11 cellular contexts compared by ENCODE assay signal in the genomic region with DNA sequence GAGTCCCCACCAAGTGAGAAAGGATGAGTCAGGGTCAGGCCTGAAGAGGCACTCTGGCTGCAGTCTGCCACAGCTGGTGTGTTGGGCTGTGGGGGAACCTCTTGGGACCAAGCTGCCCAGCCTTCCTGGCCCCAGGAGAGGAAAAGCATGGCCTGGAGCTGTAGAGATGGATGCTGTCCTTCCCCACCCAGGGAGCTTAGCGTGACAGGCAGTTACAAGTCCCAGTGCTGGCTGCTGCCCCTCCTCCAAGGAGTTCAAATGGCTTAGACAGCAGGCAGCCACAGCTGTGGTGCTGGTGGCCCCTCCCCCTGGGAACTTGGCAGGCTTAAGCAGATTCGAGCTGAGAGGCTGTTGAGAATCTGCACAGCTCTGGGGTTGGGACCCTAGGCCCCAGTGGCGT.
DNase-seq lines count a peak whose midpoint lies in the region; ATAC-seq, FAIRE-seq and TF ChIP-seq lines count a peak whose summit lies in the region.
"Had no signal": no experiment of that assay in that cellular context is flagged by ENCODE, and none has a peak within 500 bp of the region (broad histone marks: within the 10 kb centered on the region; RNA-seq: fewer than 3 reads in every experiment).

No MANE protein-coding gene starts in this region.

- H3K9ac ChIP-seq in HepG2 (ENCODE audit: insufficient read depth, low read depth, low read length), result no peak overlapping the region

- no peak for FAIRE-seq in HepG2 (lab: Jason Lieb, UNC)

- peaks cover 34% of the 10 kb centered on the region for H3K27me3 Mint-ChIP-seq in stimulated activated memory B cell treated with anti-CD40 and anti-IgM and Interleukin-4, amounts not matched to agents 10 μg/mL and 1 μg/mL and 100 μg/mL, for 72 hours
- H3K27me3 Mint-ChIP-seq: activated CD4-positive, alpha-beta memory T cell treated with anti-CD3 and anti-CD28 coated beads, Interleukin-2, amount 10 ng/mL, durations not matched to agents 7 days and 5 days had no signal

- TF ChIP-seq RAD21 in HepG2 (CRISPR knock-in tag; IDR thresholded peaks at IDR 0.05), result no peak

- POLR2A ChIA-PET in HepG2 (lab: Yijun Ruan, JAX) (no interaction called here), RWPE1 (lab: Yijun Ruan, JAX; ENCODE audit: low non-redundant PET) (no interaction called here)

- H3K4me1 ChIP-seq in HepG2 (ENCODE audit: insufficient read depth, low read length) (peaks cover 27% of the 10 kb centered on the region), right lobe of liver (peaks cover 0 to 14% (median 0%) of the 10 kb centered on the region in 4 donors), heart left ventricle (peaks cover 0 to 36% (median 12%) of the 10 kb centered on the region in 12 donors), thyroid gland (peaks cover 5 to 15% of the 10 kb centered on the region in 2 donors)

- H3K27ac ChIP-seq in HepG2 (ENCODE audit: extremely low read length, insufficient read depth, low read length), result no peak overlapping the region
- H3K27ac ChIP-seq in right lobe of liver, result no peak overlapping the region
- peak overlapping the region; percentile 11; the same call in 1 of the 2 replicates for H3K27ac ChIP-seq in RWPE1
- H3K27ac ChIP-seq in heart left ventricle, result no peak overlapping the region
- H3K27ac ChIP-seq in thyroid gland, result no peak overlapping the region

- no peaks in the 10 kb centered on the region for H3K9me3 ChIP-seq in HepG2 (ENCODE audit: low read length)
- H3K9me3 ChIP-seq in right lobe of liver, result no peaks in the 10 kb centered on the region
- H3K9me3 ChIP-seq in heart left ventricle, result peaks cover 0 to 5% (median 0%) of the 10 kb centered on the region in 12 donors
- H3K9me3 ChIP-seq in thyroid gland, result no peaks in the 10 kb centered on the region

- no peak for TF ChIP-seq POLR2A in HepG2 (IDR thresholded peaks at IDR 0.05; ENCODE audit: insufficient read depth in 1 of 2, low read depth in 2 of 2, low read length in 2 of 2)
- no peak for TF ChIP-seq POLR2A in right lobe of liver (IDR thresholded peaks at IDR 0.05)
- TF ChIP-seq POLR2A in heart left ventricle (IDR thresholded peaks at IDR 0.05), result no peak
- TF ChIP-seq POLR2A in thyroid gland (IDR thresholded peaks at IDR 0.05), result no peak

- H3K79me2 ChIP-seq in HepG2 (ENCODE audit: insufficient read depth, low read length), result peaks cover 7% of the 10 kb centered on the region

- no peaks in the 10 kb centered on the region for H3K9me3 Mint-ChIP-seq in stimulated activated memory B cell treated with anti-CD40 and anti-IgM and Interleukin-4, amounts not matched to agents 10 μg/mL and 1 μg/mL and 100 μg/mL, for 72 hours
- H3K9me3 Mint-ChIP-seq: activated CD4-positive, alpha-beta memory T cell treated with anti-CD3 and anti-CD28 coated beads, Interleukin-2, amount 10 ng/mL, durations not matched to agents 7 days and 5 days had no signal

- H3K27ac Mint-ChIP-seq in stimulated activated memory B cell treated with anti-CD40 and anti-IgM and Interleukin-4, amounts not matched to agents 10 μg/mL and 1 μg/mL and 100 μg/mL, for 72 hours, result no peak overlapping the region
- H3K27ac Mint-ChIP-seq: activated CD4-positive, alpha-beta memory T cell treated with anti-CD3 and anti-CD28 coated beads, Interleukin-2, amount 10 ng/mL, durations not matched to agents 7 days and 5 days; CD4-positive, CD25-positive, alpha-beta regulatory T cell had no signal

- TF ChIP-seq EP300 in HepG2 (IDR thresholded peaks at IDR 0.05; ENCODE audit: low read depth in 2 of 2, low read length in 2 of 2) (no peak), HepG2 (CRISPR knock-in tag; IDR thresholded peaks at IDR 0.05; ENCODE audit: borderline replicate concordance) (no peak)

- no peak for DNase-seq in HepG2 (ENCODE audit: low spot score)
- no peak for DNase-seq in right lobe of liver
- no peak for DNase-seq in RWPE1 (ENCODE audit: low spot score)
- DNase-seq in heart left ventricle, result peak in 4 of 5 donors; percentile 12 to 62 (median 46)
- peak; percentile 25 to 26 for DNase-seq in thyroid gland
- no peak for DNase-seq in GM13976 (ENCODE audit: low spot score)
- DNase-seq: activated CD4-positive, alpha-beta memory T cell treated with anti-CD3 and anti-CD28 coated beads, Interleukin-2, amount 10 ng/mL, durations not matched to agents 7 days and 5 days; CD4-positive, CD25-positive, alpha-beta regulatory T cell; erythroblast had no signal

- H4K20me1 ChIP-seq in HepG2 (ENCODE audit: insufficient read depth, low read length), result peaks cover 3% of the 10 kb centered on the region; the same call in 1 of the 2 replicates

- intact Hi-C loops in HepG2 (cut with micrococcal nuclease; ENCODE audit: unreplicated experiment), result loop anchor here (5.0 kb wide), 1 partner anchor 78 kb away; no protein-coding TSS in a partner anchor
- intact Hi-C loops in right lobe of liver (cut with DNase I), result loop anchor here in 1 of 2 donors (5.0 kb wide), 1 partner anchor 253 kb away; the partner anchor contains the start of gene PLCB1
- intact Hi-C loops in heart left ventricle (cut with DNase I), result loop anchor here in 7 of 10 donors (5.0 to 10.0 kb wide), 6 partner anchors 140 to 343 kb away; partner anchors contain the start of gene PLCB1 (in 1 of the 7)
- intact Hi-C loops in thyroid gland (cut with DNase I), result loop anchor here (10.0 kb wide), 1 partner anchor 250 kb away; the partner anchor contains the start of gene PLCB1

- 93% methylated on average over 3 of the region's 3 CpGs for WGBS in HepG2 (ENCODE audit: low lambda C conversion rate)
- 80% methylated on average over 1 of the region's 3 CpGs for WGBS in right lobe of liver (ENCODE audit: insufficient coverage, low coverage, low lambda C conversion rate, missing lambda C conversion rate)
- WGBS in heart left ventricle, 4 donors, result 32 to 52% (median 43%) methylated on average over 3 of the region's 3 CpGs
- WGBS in thyroid gland, 2 donors, result 100% methylated on average over 1 of the region's 3 CpGs; no CpG with 5 or more reads in 1 of the 2 donors

- TF ChIP-seq CTCF in HepG2 (CRISPR knock-in tag; IDR thresholded peaks at IDR 0.05), result no peak
- TF ChIP-seq CTCF in right lobe of liver (IDR thresholded peaks at IDR 0.05), result no peak
- no peak for TF ChIP-seq CTCF in RWPE1 (conservative IDR thresholded peaks at IDR 0.05; ENCODE audit: low read depth)
- TF ChIP-seq CTCF in heart left ventricle (IDR thresholded peaks at IDR 0.05), result no peak
- TF ChIP-seq CTCF in thyroid gland (IDR thresholded peaks at IDR 0.05), result no peak
- no peak for TF ChIP-seq CTCF in GM13976 (IDR thresholded peaks at IDR 0.05; ENCODE audit: borderline replicate concordance, control extremely low read depth, extremely low read depth, insufficient read depth, missing control alignments)

- in situ Hi-C loops in HepG2 (cut with HindIII; ENCODE audit: extremely low pct_ligation_motif_present, low pct_unique_long_range_greater_than_20kb) (loop anchor here (5.0 kb wide), 1 partner anchor 253 kb away; the partner anchor contains the start of gene PLCB1), GM13976 (cut with MboI; ENCODE audit: low sequenced_read_pairs, unreplicated experiment) (no loop called here)

- no peaks in the 10 kb centered on the region; a peak in 1 of 5 replicates for H3K36me3 ChIP-seq in HepG2 (replicated peaks in 1 of 2; ENCODE audit: control insufficient read depth in 1 of 2, insufficient read depth in 2 of 2, low read length in 2 of 2)
- no peaks in the 10 kb centered on the region for H3K36me3 ChIP-seq in right lobe of liver
- no peaks in the 10 kb centered on the region for H3K36me3 ChIP-seq in heart left ventricle
- no peaks in the 10 kb centered on the region for H3K36me3 ChIP-seq in thyroid gland

- BruUV-seq in HepG2 (replicated peaks; lab: Mats Ljungman, UMichigan), result no TSS peak

- H3K4me1 Mint-ChIP-seq in stimulated activated memory B cell treated with anti-CD40 and anti-IgM and Interleukin-4, amounts not matched to agents 10 μg/mL and 1 μg/mL and 100 μg/mL, for 72 hours, result no peaks in the 10 kb centered on the region
- H3K4me1 Mint-ChIP-seq: activated CD4-positive, alpha-beta memory T cell treated with anti-CD3 and anti-CD28 coated beads, Interleukin-2, amount 10 ng/mL, durations not matched to agents 7 days and 5 days; CD4-positive, CD25-positive, alpha-beta regulatory T cell had no signal

- H3K4me3 ChIP-seq in HepG2 (replicated peaks in 1 of 3; ENCODE audit: insufficient read depth in 1 of 3, low read depth in 2 of 3, low read length in 3 of 3) (no peak overlapping the region), right lobe of liver (no peak overlapping the region), heart left ventricle (no peak overlapping the region), thyroid gland (replicated peaks in 1 of 3) (no peak overlapping the region)

- ATAC-seq in HepG2 (no peak; the same call in 1 of the 3 replicates), right lobe of liver (no peak), heart left ventricle (peak in 2 of 4 donors; percentile 27 to 41), HG02798 (IDR thresholded peaks at IDR 0.05; ENCODE audit: poor library complexity, unreplicated experiment) (no peak)
- no peak for ATAC-seq in stimulated activated memory B cell treated with anti-CD40 and anti-IgM and Interleukin-4, amounts not matched to agents 10 μg/mL and 1 μg/mL and 100 μg/mL, for 72 hours

- CTCF ChIA-PET in HepG2 (lab: Yijun Ruan, JAX; ENCODE audit: low intra/inter-chr PET ratio, low total read pairs), result no interaction called here
- CTCF ChIA-PET in RWPE1 (lab: Yijun Ruan, JAX), result no interaction called here

- H3K36me3 Mint-ChIP-seq in stimulated activated memory B cell treated with anti-CD40 and anti-IgM and Interleukin-4, amounts not matched to agents 10 μg/mL and 1 μg/mL and 100 μg/mL, for 72 hours, result no peaks in the 10 kb centered on the region
- H3K36me3 Mint-ChIP-seq: CD4-positive, CD25-positive, alpha-beta regulatory T cell had no signal

- no peak overlapping the region for H3K4me3 Mint-ChIP-seq in stimulated activated memory B cell treated with anti-CD40 and anti-IgM and Interleukin-4, amounts not matched to agents 10 μg/mL and 1 μg/mL and 100 μg/mL, for 72 hours
- H3K4me3 Mint-ChIP-seq: activated CD4-positive, alpha-beta memory T cell treated with anti-CD3 and anti-CD28 coated beads, Interleukin-2, amount 10 ng/mL, durations not matched to agents 7 days and 5 days; CD4-positive, CD25-positive, alpha-beta regulatory T cell had no signal

- H3K27me3 ChIP-seq in HepG2 (ENCODE audit: control insufficient read depth in 1 of 2, insufficient read depth in 2 of 2, low read length in 2 of 2), result no peaks in the 10 kb centered on the region
- no peaks in the 10 kb centered on the region for H3K27me3 ChIP-seq in right lobe of liver
- H3K27me3 ChIP-seq in heart left ventricle, result no peaks in the 10 kb centered on the region
- H3K27me3 ChIP-seq in thyroid gland, result no peaks in the 10 kb centered on the region

- no peak overlapping the region for H3K4me2 ChIP-seq in HepG2 (ENCODE audit: low read depth, low read length)

- no peak overlapping the region for H2AFZ ChIP-seq in HepG2 (ENCODE audit: low read length)

TF ChIP-seq in HepG2, 621 proteins besides CTCF, POLR2A, EP300 and RAD21 (continues in another document):
- TF ChIP-seq AGO2 (optimal IDR thresholded peaks at IDR 0.05; ENCODE audit: low read depth, low read length) (peak; percentile 19), SATB2 (CRISPR knock-in tag; IDR thresholded peaks at IDR 0.05) (no peak)

Comparison
In these comparisons a context has a peak if more than half of its experiments do, and no peak if none do; other contexts are left out.
1. DNase-seq: peak in heart left ventricle (4 of 5) and thyroid gland (2 of 2); none in HepG2 (single experiment), right lobe of liver (0 of 3), RWPE1 (single experiment) and GM13976 (single experiment).